ENCODE assay signal across 22 cellular contexts in the genomic region with DNA sequence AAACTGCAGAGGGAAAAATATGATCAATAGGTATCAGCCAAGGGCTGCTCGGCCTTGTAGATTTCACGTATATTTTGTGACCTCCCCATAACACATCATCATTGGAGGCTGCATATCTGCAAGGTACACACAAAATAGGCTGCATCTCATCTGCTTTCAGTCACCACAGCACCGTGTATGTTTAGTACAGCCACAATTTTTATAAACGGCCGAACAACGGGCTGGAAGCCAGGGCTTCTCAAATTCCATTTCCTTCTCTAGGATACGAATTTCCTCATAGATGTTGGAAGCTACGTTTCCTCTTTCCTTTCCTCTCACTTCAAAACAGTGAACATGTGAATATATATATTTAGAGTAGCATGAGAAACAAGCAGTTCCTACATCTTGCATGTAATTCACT. TPM values are rescaled to one million over a fixed set of nuclear protein-coding genes. Genes with fewer than 3 reads are reported as not detected.
DNase-seq lines count a peak whose midpoint lies in the region; ATAC-seq, FAIRE-seq and TF ChIP-seq lines count a peak whose summit lies in the region.
"Had no signal": no experiment of that assay in that cellular context is flagged by ENCODE, and none has a peak within 500 bp of the region (broad histone marks: within the 10 kb centered on the region; RNA-seq: fewer than 3 reads in every experiment).

No MANE protein-coding gene starts in this region.

- H3K4me1 ChIP-seq in gastroesophageal sphincter: peaks cover 0 to 32% (median 0%) of the 10 kb centered on the region in 3 donors
- H3K4me1 ChIP-seq: breast epithelium, foreskin keratinocyte had no signal

- no peak for TF ChIP-seq POLR2A in gastroesophageal sphincter (IDR thresholded peaks at IDR 0.05)

- H3K27me3 ChIP-seq in gastroesophageal sphincter: no peaks in the 10 kb centered on the region
- H3K27me3 ChIP-seq: breast epithelium, foreskin keratinocyte had no signal

- TF ChIP-seq CTCF in astrocyte of the spinal cord (IDR thresholded peaks at IDR 0.05; ENCODE audit: low read depth, low read length) (no peak), gastroesophageal sphincter (IDR thresholded peaks at IDR 0.05) (no peak)

- H3K27ac ChIP-seq in gastroesophageal sphincter: peak overlapping the region in 3 of 4 donors; percentile 8 to 48 (median 46)
- H3K27ac ChIP-seq: breast epithelium, foreskin keratinocyte, psoas muscle, WERI-Rb-1 had no signal

- no peak for ATAC-seq in gastroesophageal sphincter
- ATAC-seq in GM21619 (IDR thresholded peaks at IDR 0.05; ENCODE audit: unreplicated experiment): no peak
- ATAC-seq in HG03571 (IDR thresholded peaks at IDR 0.05; ENCODE audit: unreplicated experiment): no peak
- ATAC-seq: foreskin keratinocyte, psoas muscle had no signal

- no peak for TF ChIP-seq EP300 in gastroesophageal sphincter (IDR thresholded peaks at IDR 0.05)

- DNase-seq in DMS153 (lab: John Stamatoyannopoulos, UW): peak; percentile 18
- DNase-seq in DMS153 treated with DMSO at 0.1 percent for 48 hours (lab: John Stamatoyannopoulos, UW; ENCODE audit: unreplicated experiment): no peak
- DNase-seq in astrocyte of the spinal cord (ENCODE audit: low read depth, low spot score): peak; percentile 49
- no peak for DNase-seq in urothelium cell line (ENCODE audit: low spot score)
- no peak for DNase-seq in NCI-H526 treated with DMSO at 0.1 percent for 48 hours (lab: John Stamatoyannopoulos, UW)
- DNase-seq: 8988T; activated CD4-positive, alpha-beta memory T cell treated with anti-CD3 and anti-CD28 coated beads for 36 hours; activated naive CD4-positive, alpha-beta T cell treated with anti-CD3 and anti-CD28 coated beads, Interleukin-2, amount 50 U/mL, for 16 hours; activated T-cell treated with anti-CD3 and anti-CD28 coated beads, Interleukin-2, amount 50 U/mL, for 24 hours; DMS53; foreskin keratinocyte; GOT3; Kasumi-1; NCI-H1436; NCI-H446; T-helper 1 cell; WERI-Rb-1 had no signal

- H3K36me3 ChIP-seq in gastroesophageal sphincter: no peaks in the 10 kb centered on the region
- H3K36me3 ChIP-seq: breast epithelium, WERI-Rb-1 had no signal

- in situ Hi-C loops in astrocyte of the spinal cord (cut with HindIII; ENCODE audit: low sequenced_read_pairs): no loop called here

- 9 to 13% methylated on average over 8 of the region's 8 CpGs for WGBS in gastroesophageal sphincter (ENCODE audit: low coverage in 1 of 2), 2 donors

- peak; percentile 88 for FAIRE-seq in urothelium cell line (lab: Jason Lieb, UNC)

- H3K9me3 ChIP-seq in gastroesophageal sphincter: peaks cover 0 to 11% (median 0%) of the 10 kb centered on the region in 3 donors

- H3K4me3 ChIP-seq in astrocyte of the spinal cord (ENCODE audit: low read depth, low read length): no peak overlapping the region
- no peak overlapping the region for H3K4me3 ChIP-seq in gastroesophageal sphincter
- H3K4me3 ChIP-seq: breast epithelium, psoas muscle had no signal

RNA-seq across cellular contexts. Expression of gene FOXK1, which starts 20.2 kb away (rescaled TPM):
- 10 to 100 TPM; 28.5 to 45.2 (median 30.0) TPM for total RNA-seq in gastroesophageal sphincter

Comparison
In these comparisons a context has a peak if more than half of its experiments do, and no peak if none do; other contexts are left out.
1. DNase-seq: peak in DMS153 (single experiment) and astrocyte of the spinal cord (single experiment); none in DMS153 treated with DMSO at 0.1 percent for 48 hours (single experiment), urothelium cell line (single experiment) and NCI-H526 treated with DMSO at 0.1 percent for 48 hours (single experiment).